1 cellular context compared by ENCODE assay signal in the genomic region with DNA sequence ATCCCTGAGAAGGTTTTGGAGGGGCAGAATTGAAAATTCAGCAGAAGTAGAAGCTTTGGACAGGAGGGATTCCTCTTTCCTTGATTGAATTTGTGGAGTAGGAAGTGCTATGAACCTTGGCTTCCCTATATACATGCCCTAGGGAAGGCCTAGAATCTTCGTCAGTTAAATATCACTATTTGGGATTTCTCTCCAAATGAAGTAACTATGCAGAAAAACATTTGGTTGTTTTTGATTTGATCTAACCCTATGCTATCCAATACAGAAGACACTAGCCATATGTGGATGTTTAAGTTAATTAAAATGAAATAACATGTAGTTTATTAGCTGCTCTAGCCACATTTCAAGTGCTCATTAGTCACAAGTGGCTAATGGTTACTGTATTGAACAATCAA.
TF ChIP-seq lines count a peak whose summit lies in the region.

No MANE protein-coding gene starts in this region.

TF ChIP-seq in WTC11, 78 proteins besides CTCF, POLR2A, EP300 and RAD21 (continued from another document):
- TF ChIP-seq, protein P1, sequence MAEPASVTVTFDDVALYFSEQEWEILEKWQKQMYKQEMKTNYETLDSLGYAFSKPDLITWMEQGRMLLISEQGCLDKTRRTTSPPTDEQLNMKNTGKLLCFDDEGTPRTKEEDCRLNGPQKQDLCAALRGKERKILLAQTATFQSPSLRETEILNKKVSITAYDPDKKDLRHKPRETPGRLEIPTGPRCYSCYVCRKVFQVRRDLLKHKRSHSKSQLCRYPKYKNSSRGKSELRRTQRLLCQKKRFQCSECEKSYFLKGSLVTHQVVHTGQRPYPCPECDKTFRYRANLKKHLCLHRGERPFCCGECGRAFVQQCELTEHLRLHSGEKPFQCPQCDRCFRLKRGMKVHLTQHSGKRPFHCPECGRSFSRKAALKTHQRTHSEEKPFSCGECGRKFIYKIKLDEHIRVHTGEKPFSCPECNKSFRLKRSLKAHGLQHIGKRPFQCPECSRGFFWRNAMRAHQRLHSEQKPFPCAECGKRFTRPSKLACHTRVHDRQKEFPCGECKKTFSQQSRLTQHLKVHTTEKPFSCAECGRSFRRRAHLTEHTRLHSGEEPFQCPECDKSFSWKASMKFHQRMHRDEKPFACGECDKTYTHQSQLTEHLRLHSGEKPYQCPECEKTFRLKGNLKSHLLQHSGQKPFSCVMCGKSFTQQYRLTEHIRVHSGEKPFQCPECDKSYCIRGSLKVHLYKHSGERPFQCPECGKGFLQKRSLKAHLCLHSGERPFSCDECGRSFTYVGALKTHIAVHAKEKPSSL (CRISPR knock-in tag; conservative IDR thresholded peaks at IDR 0.05): no peak
- TF ChIP-seq JAZF1 (CRISPR knock-in tag; IDR thresholded peaks at IDR 0.05): no peak
- no peak for TF ChIP-seq PRRX2 (CRISPR knock-in tag; IDR thresholded peaks at IDR 0.05)
- no peak for TF ChIP-seq IRF2 (CRISPR knock-in tag; IDR thresholded peaks at IDR 0.05; ENCODE audit: borderline replicate concordance, low read depth)
- TF ChIP-seq STAT6 (CRISPR knock-in tag; conservative IDR thresholded peaks at IDR 0.05; ENCODE audit: low read depth): no peak
- no peak for TF ChIP-seq ZNF671 (CRISPR knock-in tag; IDR thresholded peaks at IDR 0.05)
